ENCODE assay signal across 31 cellular contexts in the genomic region with DNA sequence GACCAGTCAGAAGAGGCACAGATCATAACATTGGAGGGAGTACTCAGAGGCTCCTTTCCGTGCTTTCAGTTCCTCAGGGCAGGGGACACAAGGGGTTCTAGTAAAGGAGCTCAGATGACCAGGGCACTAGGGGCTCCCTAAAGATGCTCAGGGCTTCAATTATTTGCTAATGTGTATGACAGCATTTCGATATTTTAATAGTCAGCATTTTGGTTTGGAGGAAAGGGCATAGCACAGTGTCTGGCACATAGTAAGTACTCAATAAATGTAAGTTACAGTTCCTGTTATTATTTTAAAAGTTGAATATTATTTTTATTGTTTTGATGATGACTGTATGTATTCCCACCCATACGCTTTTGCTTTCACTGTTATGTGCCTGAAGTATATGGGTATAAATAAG.
"Had no signal": no experiment of that assay in that cellular context is flagged by ENCODE, and none has a peak within 500 bp of the region (broad histone marks: within the 10 kb centered on the region; RNA-seq: fewer than 3 reads in every experiment).

No MANE protein-coding gene starts in this region.

- H3K27ac ChIP-seq: neural progenitor cell, ovary, parathyroid adenoma, psoas muscle, skin epidermis, spleen, suprapubic skin, testis, tibial artery, transverse colon, upper lobe of right lung, uterus had no signal

- H3K9ac ChIP-seq: neural progenitor cell, parathyroid adenoma had no signal

- H3K9me3 ChIP-seq: ovary, psoas muscle, suprapubic skin, testis, tibial artery, transverse colon, upper lobe of right lung, uterus had no signal

- DNase-seq: naive thymus-derived CD4-positive, alpha-beta T cell; natural killer cell; occipital lobe; ovary; posterior cingulate gyrus; psoas muscle; right cardiac atrium; spleen; stimulated activated CD4-positive, alpha-beta T cell treated with anti-CD3 and anti-CD28 coated beads, Interleukin-12 subunit alpha, Interleukin-12 subunit beta, amount 100 ng/mL, for 4 hours; stimulated activated CD4-positive, alpha-beta T cell treated with anti-CD3 and anti-CD28 coated beads, Interleukin-1b, Interleukin-23, amount 100 ng/mL, for 48 hours; stimulated activated CD4-positive, alpha-beta T cell treated with anti-CD3 and anti-CD28 coated beads, Interleukin-4, amount 100 ng/mL, for 1 hour; stimulated activated CD4-positive, alpha-beta T cell treated with anti-CD3 and anti-CD28 coated beads, Interleukin-4, amount 100 ng/mL, for 4 hours; stimulated activated CD8-positive, alpha-beta memory T cell treated with anti-CD3 and anti-CD28 coated beads, Interleukin-4, amount 100 ng/mL, for 48 hours; stimulated activated naive CD4-positive, alpha-beta T cell; stimulated activated naive CD8-positive, alpha-beta T cell treated with anti-CD3 and anti-CD28 coated beads, Interleukin-15, amount 100 ng/mL, for 72 hours; stimulated activated naive CD8-positive, alpha-beta T cell treated with anti-CD3 and anti-CD28 coated beads, Interleukin-15, Interleukin-2, amounts not matched to agents 100 U/mL and 50 U/mL, for 24 hours; substantia nigra; testis; tibial artery; transverse colon; upper lobe of right lung; uterus had no signal

- H3K27ac Mint-ChIP-seq: naive thymus-derived CD4-positive, alpha-beta T cell; natural killer cell; neural progenitor cell; progenitor cell of endocrine pancreas; stimulated activated memory B cell treated with anti-CD40 and anti-IgM and Interleukin-4, amounts not matched to agents 10 μg/mL and 1 μg/mL and 100 μg/mL, for 72 hours; stimulated activated naive CD8-positive, alpha-beta T cell treated with anti-CD3 and anti-CD28 coated beads, Interleukin-15, amount 100 ng/mL, for 72 hours; type B pancreatic cell had no signal

- ATAC-seq: naive thymus-derived CD4-positive, alpha-beta T cell; natural killer cell; psoas muscle; right cardiac atrium; sciatic nerve; stimulated activated memory B cell treated with anti-CD40 and anti-IgM and Interleukin-4, amounts not matched to agents 10 μg/mL and 1 μg/mL and 100 μg/mL, for 72 hours; stimulated activated naive CD8-positive, alpha-beta T cell treated with anti-CD3 and anti-CD28 coated beads, Interleukin-15, amount 100 ng/mL, for 72 hours; stimulated activated naive CD8-positive, alpha-beta T cell treated with anti-CD3 and anti-CD28 coated beads, Interleukin-15, Interleukin-2, amounts not matched to agents 100 U/mL and 50 U/mL, for 24 hours; upper lobe of right lung had no signal

- H3K4me3 Mint-ChIP-seq: naive thymus-derived CD4-positive, alpha-beta T cell; natural killer cell; neural progenitor cell; stimulated activated memory B cell treated with anti-CD40 and anti-IgM and Interleukin-4, amounts not matched to agents 10 μg/mL and 1 μg/mL and 100 μg/mL, for 72 hours; stimulated activated naive CD8-positive, alpha-beta T cell treated with anti-CD3 and anti-CD28 coated beads, Interleukin-15, amount 100 ng/mL, for 72 hours; type B pancreatic cell had no signal

- H3K4me1 ChIP-seq: neural progenitor cell, parathyroid adenoma, spleen, suprapubic skin, testis, transverse colon, upper lobe of right lung, uterus had no signal

- H3K4me3 ChIP-seq: neural progenitor cell, ovary, psoas muscle, skin epidermis, smooth muscle cell, spleen, suprapubic skin, testis, tibial artery, transverse colon, upper lobe of right lung, uterus had no signal

- H2AFZ ChIP-seq: neural progenitor cell, parathyroid adenoma had no signal

- H3K4me2 ChIP-seq: neural progenitor cell, smooth muscle cell had no signal

- H3K27me3 ChIP-seq: neural progenitor cell, ovary, suprapubic skin, testis, tibial artery, transverse colon, upper lobe of right lung, uterus had no signal

- H3K4me1 Mint-ChIP-seq: naive thymus-derived CD4-positive, alpha-beta T cell; natural killer cell; neural progenitor cell; stimulated activated memory B cell treated with anti-CD40 and anti-IgM and Interleukin-4, amounts not matched to agents 10 μg/mL and 1 μg/mL and 100 μg/mL, for 72 hours; stimulated activated naive CD8-positive, alpha-beta T cell treated with anti-CD3 and anti-CD28 coated beads, Interleukin-15, amount 100 ng/mL, for 72 hours had no signal

- H3K9me3 Mint-ChIP-seq: stimulated activated naive CD8-positive, alpha-beta T cell treated with anti-CD3 and anti-CD28 coated beads, Interleukin-15, amount 100 ng/mL, for 72 hours; type B pancreatic cell had no signal

- H3K36me3 Mint-ChIP-seq: natural killer cell; neural progenitor cell; stimulated activated memory B cell treated with anti-CD40 and anti-IgM and Interleukin-4, amounts not matched to agents 10 μg/mL and 1 μg/mL and 100 μg/mL, for 72 hours; type B pancreatic cell had no signal

- H3K79me2 ChIP-seq: parathyroid adenoma had no signal

- H3K27me3 Mint-ChIP-seq: progenitor cell of endocrine pancreas had no signal

- H3K36me3 ChIP-seq: neural progenitor cell, ovary, spleen, suprapubic skin, tibial artery, transverse colon, upper lobe of right lung, uterus had no signal
